ENCODE assay signal across 10 cellular contexts in the genomic region with DNA sequence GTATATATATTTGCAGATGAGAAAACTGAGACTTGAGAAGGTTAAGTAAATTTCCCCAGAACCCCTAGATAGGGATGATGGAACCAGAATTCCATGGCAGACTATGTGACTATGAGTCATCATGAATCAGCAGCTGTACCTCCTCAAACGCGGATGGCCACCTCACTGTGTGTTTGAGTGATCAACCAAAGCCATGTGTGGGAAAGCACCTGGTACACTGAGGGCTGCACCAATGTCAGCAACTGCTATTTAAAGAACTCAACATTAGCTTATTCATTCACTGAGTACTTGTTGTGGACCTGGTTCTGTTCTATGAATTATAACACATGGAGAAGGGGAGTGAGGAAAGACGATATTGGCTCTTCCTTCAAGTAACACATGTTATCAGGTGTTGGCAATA.
A peak's percentile ranks its signal among the peaks of the same experiment; 100 is the strongest.
DNase-seq lines count a peak whose midpoint lies in the region; ATAC-seq and TF ChIP-seq lines count a peak whose summit lies in the region.
"Had no signal": no experiment of that assay in that cellular context is flagged by ENCODE, and none has a peak within 500 bp of the region (broad histone marks: within the 10 kb centered on the region; RNA-seq: fewer than 3 reads in every experiment).

No MANE protein-coding gene starts in this region.

- TF ChIP-seq POLR2A in esophagus squamous epithelium (IDR thresholded peaks at IDR 0.05) = no peak

- DNase-seq in left ventricle myocardium superior = no peak
- DNase-seq in Right ventricle myocardium superior = no peak
- DNase-seq in amniotic epithelial cell (ENCODE audit: low read depth) = peak; percentile 58
- DNase-seq in H7 = no peak
- DNase-seq in esophagus squamous epithelium (lab: John Stamatoyannopoulos, UW) = no peak
- DNase-seq in HuH-7.5 (ENCODE audit: low spot score) = no peak
- DNase-seq: naive B cell had no signal

- TF ChIP-seq CTCF in esophagus squamous epithelium (IDR thresholded peaks at IDR 0.05) = no peak

- ATAC-seq in left ventricle myocardium superior = peak; percentile 50
- no peak for ATAC-seq in Right ventricle myocardium superior (ENCODE audit: poor library complexity)
- peak; percentile 63 for ATAC-seq in HG03135 (IDR thresholded peaks at IDR 0.05; ENCODE audit: unreplicated experiment)

- H3K4me1 ChIP-seq in skeletal muscle satellite cell (ENCODE audit: control insufficient read depth, insufficient read depth, low read length) (peaks cover 43% of the 10 kb centered on the region), esophagus squamous epithelium (peaks cover 0 to 6% (median 4%) of the 10 kb centered on the region in 3 donors)

- H3K27me3 ChIP-seq in skeletal muscle satellite cell (ENCODE audit: control insufficient read depth, insufficient read depth, low read length) (no peaks in the 10 kb centered on the region), H7 (ENCODE audit: control insufficient read depth, insufficient read depth, low read length) (no peaks in the 10 kb centered on the region), esophagus squamous epithelium (no peaks in the 10 kb centered on the region)
- H3K27me3 ChIP-seq: BLaER1 treated with 17β-estradiol and CSF1 and Interleukin-3, amounts not matched to agents 10 nM and 100 nM had no signal

- H3K27ac ChIP-seq in esophagus squamous epithelium = no peak overlapping the region
- H3K27ac ChIP-seq: BLaER1 treated with 17β-estradiol and CSF1 and Interleukin-3, amounts not matched to agents 10 nM and 100 nM had no signal

- H3K4me3 ChIP-seq in skeletal muscle satellite cell (ENCODE audit: low read length) (peak overlapping the region; percentile 36), H7 (ENCODE audit: insufficient read depth, low read depth, low read length) (no peak overlapping the region), esophagus squamous epithelium (no peak overlapping the region)
- H3K4me3 ChIP-seq: BLaER1 treated with 17β-estradiol and CSF1 and Interleukin-3, amounts not matched to agents 10 nM and 100 nM had no signal

- 19 to 47% methylated on average over 3 of the region's 3 CpGs for WGBS in esophagus squamous epithelium, 2 donors

- no peaks in the 10 kb centered on the region for H3K36me3 ChIP-seq in skeletal muscle satellite cell (ENCODE audit: insufficient read depth, low read length)
- no peaks in the 10 kb centered on the region for H3K36me3 ChIP-seq in H7 (replicated peaks; ENCODE audit: control insufficient read depth, insufficient read depth, low read length)
- no peaks in the 10 kb centered on the region for H3K36me3 ChIP-seq in esophagus squamous epithelium
- H3K36me3 ChIP-seq: BLaER1 treated with 17β-estradiol and CSF1 and Interleukin-3, amounts not matched to agents 10 nM and 100 nM had no signal

- H3K4me2 ChIP-seq in skeletal muscle satellite cell (ENCODE audit: low read length) = peak overlapping the region; percentile 60
- H3K4me2 ChIP-seq: BLaER1 treated with 17β-estradiol and CSF1 and Interleukin-3, amounts not matched to agents 10 nM and 100 nM had no signal

- peak overlapping the region; percentile 65 for H3K9ac ChIP-seq in skeletal muscle satellite cell (ENCODE audit: low read depth, low read length)
- H3K9ac ChIP-seq: BLaER1 treated with 17β-estradiol and CSF1 and Interleukin-3, amounts not matched to agents 10 nM and 100 nM had no signal

- H3K9me3 ChIP-seq in skeletal muscle satellite cell (replicated peaks; ENCODE audit: low read length) = no peaks in the 10 kb centered on the region
- H3K9me3 ChIP-seq in esophagus squamous epithelium = no peaks in the 10 kb centered on the region
- H3K9me3 ChIP-seq: BLaER1 treated with 17β-estradiol and CSF1 and Interleukin-3, amounts not matched to agents 10 nM and 100 nM had no signal

- intact Hi-C loops in left ventricle myocardium superior (cut with micrococcal nuclease) (no loop called here), Right ventricle myocardium superior (cut with DNase I) (no loop called here), esophagus squamous epithelium (cut with DNase I) (no loop called here)
